ENCODE assay signal across 28 cellular contexts in the genomic region with DNA sequence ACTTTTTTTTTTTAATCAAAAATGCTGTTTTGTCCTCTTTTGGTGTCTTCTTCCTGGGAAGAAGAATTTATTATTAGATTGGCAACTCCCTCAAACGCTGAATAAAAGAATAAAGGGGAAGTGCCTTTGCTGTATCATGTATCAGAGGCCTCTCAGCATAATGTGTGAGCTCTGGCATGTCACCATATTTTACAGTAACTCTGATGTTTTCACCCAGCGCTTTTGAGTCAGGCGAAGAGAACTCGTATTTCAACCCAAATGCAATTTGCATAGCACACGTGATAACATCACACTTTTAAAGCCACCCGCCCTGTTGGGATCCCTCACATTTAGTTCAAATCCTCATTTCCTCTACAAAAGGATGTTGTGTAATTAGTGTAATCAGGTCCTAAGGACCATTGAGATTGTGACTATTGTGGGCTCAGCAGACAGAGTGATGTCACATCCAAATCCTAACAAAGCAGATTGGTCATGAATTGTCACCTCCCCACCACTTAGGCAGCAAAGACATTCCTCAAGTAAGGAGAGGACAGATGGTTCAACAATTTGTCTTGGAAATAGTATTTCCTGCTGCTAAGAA.
DNase-seq lines count a peak whose midpoint lies in the region; ATAC-seq and TF ChIP-seq lines count a peak whose summit lies in the region.
"Had no signal": no experiment of that assay in that cellular context is flagged by ENCODE, and none has a peak within 500 bp of the region (broad histone marks: within the 10 kb centered on the region; RNA-seq: fewer than 3 reads in every experiment).

No MANE protein-coding gene starts in this region.

- no peak overlapping the region for H3K27ac Mint-ChIP-seq in activated CD8-positive, alpha-beta T cell treated with anti-CD3 and anti-CD28 coated beads for 36 hours
- H3K27ac Mint-ChIP-seq: CD14-positive monocyte; CD8-positive, alpha-beta memory T cell; HFFc6; IgD-negative memory B cell had no signal

- TF ChIP-seq CTCF in esophagus muscularis mucosa (IDR thresholded peaks at IDR 0.05) (no peak), A673 (conservative IDR thresholded peaks at IDR 0.05; ENCODE audit: low read depth, low read length) (no peak)
- no peak for TF ChIP-seq CTCF in activated CD8-positive, alpha-beta T cell treated with anti-CD3 and anti-CD28 coated beads for 36 hours (IDR thresholded peaks at IDR 0.05)

- POLR2A ChIA-PET in A673 (lab: Charles Lee; ENCODE audit: low non-redundant PET), result no interaction called here
- POLR2A ChIA-PET in activated CD8-positive, alpha-beta T cell treated with anti-CD3 and anti-CD28 coated beads for 36 hours (lab: Charles Lee), result no interaction called here

- no peak for TF ChIP-seq POLR2A in esophagus muscularis mucosa (IDR thresholded peaks at IDR 0.05; ENCODE audit: low read depth)

- H3K4me3 Mint-ChIP-seq in activated CD8-positive, alpha-beta T cell treated with anti-CD3 and anti-CD28 coated beads for 36 hours, result no peak overlapping the region
- H3K4me3 Mint-ChIP-seq: CD14-positive monocyte; CD8-positive, alpha-beta memory T cell; HFFc6; IgD-negative memory B cell had no signal

- WGBS in esophagus muscularis mucosa, result 51% methylated on average over 6 of the region's 6 CpGs

- DNase-seq in DMS153 (lab: John Stamatoyannopoulos, UW), result peak; percentile 28
- no peak for DNase-seq in DMS153 treated with DMSO at 0.1 percent for 48 hours (lab: John Stamatoyannopoulos, UW; ENCODE audit: unreplicated experiment)
- peak; percentile 12 for DNase-seq in NCI-H526 treated with DMSO at 0.1 percent for 48 hours (lab: John Stamatoyannopoulos, UW)
- peak; percentile 89 for DNase-seq in esophagus muscularis mucosa (ENCODE audit: extremely low spot score)
- DNase-seq in superior temporal gyrus (ENCODE audit: extremely low spot score), result peak; percentile 14
- DNase-seq in A673 (ENCODE audit: low spot score), result no peak
- DNase-seq in activated CD8-positive, alpha-beta T cell treated with anti-CD3 and anti-CD28 coated beads for 36 hours, result no peak
- DNase-seq: ACHN; BE2C; CD8-positive, alpha-beta memory T cell; DMS 273 treated with DMSO at 0.1 percent for 48 hours; DND-41; HFFc6; MM.1S; NCI-H1048; NCI-H1694 treated with DMSO at 0.1 percent for 48 hours; NCI-H2171 treated with DMSO at 0.1 percent for 48 hours; NCI-H345; NCI-H510A treated with DMSO at 0.1 percent for 48 hours; Right ventricle myocardium superior; RPMI8226 had no signal

- no TSS peak for BruUV-seq in A673 (replicated peaks; lab: Mats Ljungman, UMichigan)

- H3K27ac ChIP-seq in esophagus muscularis mucosa (replicated peaks in 1 of 4) (no peak overlapping the region), A673 (ENCODE audit: low read depth, low read length, poor library complexity, severe bottlenecking) (no peak overlapping the region)
- H3K27ac ChIP-seq: 22Rv1, KMS-11, SJSA1 had no signal

- CTCF ChIA-PET in A673 (lab: Charles Lee), result no interaction called here
- CTCF ChIA-PET in activated CD8-positive, alpha-beta T cell treated with anti-CD3 and anti-CD28 coated beads for 36 hours (lab: Charles Lee), result no interaction called here

- H3K9me3 ChIP-seq in esophagus muscularis mucosa (no peaks in the 10 kb centered on the region), A673 (ENCODE audit: low read depth, low read length, poor library complexity, severe bottlenecking) (peaks cover 10% of the 10 kb centered on the region)
- H3K9me3 ChIP-seq: HAP-1, SJSA1 had no signal

- intact Hi-C loops in esophagus muscularis mucosa (cut with DNase I), result no loop called here
- intact Hi-C loops in A673 (cut with micrococcal nuclease; ENCODE audit: unreplicated experiment), result loop anchor here (10.0 kb wide), 1 partner anchor 738 kb away; no protein-coding TSS in a partner anchor
- intact Hi-C loops in activated CD8-positive, alpha-beta T cell treated with anti-CD3 and anti-CD28 coated beads for 36 hours (cut with micrococcal nuclease), result no loop called here

- H3K4me3 ChIP-seq in esophagus muscularis mucosa (no peak overlapping the region), A673 (ENCODE audit: low read depth, low read length, poor library complexity, severe bottlenecking) (no peak overlapping the region)
- H3K4me3 ChIP-seq: HAP-1, SJSA1 had no signal

- TF ChIP-seq EP300 in esophagus muscularis mucosa (IDR thresholded peaks at IDR 0.05), result no peak

- H3K36me3 ChIP-seq in esophagus muscularis mucosa (no peaks in the 10 kb centered on the region), A673 (ENCODE audit: insufficient read depth, low read length, poor library complexity, severe bottlenecking) (no peaks in the 10 kb centered on the region)
- H3K36me3 ChIP-seq: BE2C, HAP-1, SJSA1 had no signal

- ATAC-seq in activated CD8-positive, alpha-beta T cell treated with anti-CD3 and anti-CD28 coated beads for 36 hours, result no peak
- ATAC-seq in GM21737 (IDR thresholded peaks at IDR 0.05; ENCODE audit: unreplicated experiment), result no peak

- no peaks in the 10 kb centered on the region for H3K36me3 Mint-ChIP-seq in activated CD8-positive, alpha-beta T cell treated with anti-CD3 and anti-CD28 coated beads for 36 hours (ENCODE audit: low read depth)
- H3K36me3 Mint-ChIP-seq: CD14-positive monocyte; CD8-positive, alpha-beta memory T cell; IgD-negative memory B cell had no signal

- no peaks in the 10 kb centered on the region for H3K27me3 Mint-ChIP-seq in activated CD8-positive, alpha-beta T cell treated with anti-CD3 and anti-CD28 coated beads for 36 hours
- H3K27me3 Mint-ChIP-seq: CD8-positive, alpha-beta memory T cell; IgD-negative memory B cell had no signal

- H3K9me3 Mint-ChIP-seq in activated CD8-positive, alpha-beta T cell treated with anti-CD3 and anti-CD28 coated beads for 36 hours, result peaks cover 8% of the 10 kb centered on the region

- H3K27me3 ChIP-seq in esophagus muscularis mucosa (no peaks in the 10 kb centered on the region), A673 (replicated peaks; ENCODE audit: insufficient read depth, low read depth, low read length, poor library complexity) (no peaks in the 10 kb centered on the region)
- H3K27me3 ChIP-seq: BE2C, SJSA1 had no signal

- H3K4me1 ChIP-seq in esophagus muscularis mucosa, result no peaks in the 10 kb centered on the region
- no peaks in the 10 kb centered on the region for H3K4me1 ChIP-seq in A673 (ENCODE audit: insufficient read depth, low read length, poor library complexity, severe bottlenecking)
- H3K4me1 ChIP-seq: BE2C, HAP-1, SJSA1 had no signal

- H3K4me1 Mint-ChIP-seq in activated CD8-positive, alpha-beta T cell treated with anti-CD3 and anti-CD28 coated beads for 36 hours (ENCODE audit: low read depth), result no peaks in the 10 kb centered on the region
- H3K4me1 Mint-ChIP-seq: CD14-positive monocyte; CD8-positive, alpha-beta memory T cell; IgD-negative memory B cell had no signal

Comparison
In these comparisons a context has a peak if more than half of its experiments do, and no peak if none do; other contexts are left out.
1. DNase-seq: peak in DMS153 (single experiment), NCI-H526 treated with DMSO at 0.1 percent for 48 hours (single experiment), esophagus muscularis mucosa (single experiment) and superior temporal gyrus (single experiment); none in DMS153 treated with DMSO at 0.1 percent for 48 hours (single experiment), A673 (single experiment) and activated CD8-positive, alpha-beta T cell treated with anti-CD3 and anti-CD28 coated beads for 36 hours (single experiment).